28 cellular contexts compared by ENCODE assay signal in the genomic region with DNA sequence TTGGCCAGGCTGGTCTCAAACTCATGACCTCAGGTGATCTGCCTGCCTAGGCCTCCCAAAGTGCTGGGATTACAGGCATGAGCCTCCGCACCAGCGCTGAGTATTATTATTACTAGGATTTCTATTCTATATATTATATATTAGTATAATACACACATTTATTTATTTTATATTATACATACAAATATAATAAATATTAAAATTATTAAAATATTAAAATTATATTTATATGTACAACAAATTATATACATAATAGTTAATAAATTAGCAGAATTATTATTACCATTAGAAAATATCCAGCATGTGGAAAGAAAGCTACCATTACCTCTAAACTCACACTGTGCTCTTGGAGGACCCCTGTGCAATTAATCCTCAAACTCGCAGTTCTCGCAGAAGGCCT.
"Had no signal": no experiment of that assay in that cellular context is flagged by ENCODE, and none has a peak within 500 bp of the region (broad histone marks: within the 10 kb centered on the region; RNA-seq: fewer than 3 reads in every experiment).

No MANE protein-coding gene starts in this region.

- H3K4me2 ChIP-seq: neural progenitor cell had no signal

- H3K36me3 Mint-ChIP-seq: natural killer cell; neural progenitor cell; stimulated activated effector memory CD8-positive, alpha-beta T cell treated with anti-CD3 and anti-CD28 coated beads, Interleukin-12 subunit alpha, Interleukin-12 subunit beta, amount 100 ng/mL, for 72 hours; stimulated activated naive B cell treated with anti-CD40 and anti-IgM and Interleukin-4, amounts not matched to agents 10 μg/mL and 1 μg/mL and 100 μg/mL, for 72 hours had no signal

- DNase-seq: natural killer cell; occipital lobe; ovary; posterior cingulate gyrus; psoas muscle; right cardiac atrium; right lobe of liver; sigmoid colon; small intestine; stimulated activated CD4-positive, alpha-beta T cell treated with anti-CD3 and anti-CD28 coated beads, Interleukin-15, amount 100 ng/mL, for 24 hours; stimulated activated CD4-positive, alpha-beta T cell treated with anti-CD3 and anti-CD28 coated beads, Interleukin-2, amount 100 ng/mL, for 24 hours; stimulated activated CD4-positive, alpha-beta T cell treated with anti-CD3 and anti-CD28 coated beads, Interleukin-2, amount 100 ng/mL, for 48 hours; stimulated activated CD4-positive, alpha-beta T cell treated with anti-CD3 and anti-CD28 coated beads, Interleukin-4, amount 100 ng/mL, for 24 hours; stimulated activated naive B cell treated with anti-CD40 and anti-IgM and Interleukin-4, amounts not matched to agents 10 μg/mL and 1 μg/mL and 100 μg/mL, for 72 hours; stimulated activated naive CD4-positive, alpha-beta T cell treated with Interleukin-2 at 50 U/mL for 16 hours; stomach; thyroid gland; upper lobe of left lung had no signal

- FAIRE-seq: small intestine, urothelium cell line had no signal

- H3K79me2 ChIP-seq: parathyroid adenoma had no signal

- H3K27ac ChIP-seq: neural progenitor cell, ovary, parathyroid adenoma, psoas muscle, right lobe of liver, sigmoid colon, stomach, thoracic aorta, thyroid gland, tibial nerve, upper lobe of left lung, vagina had no signal

- H3K4me3 Mint-ChIP-seq: natural killer cell; nephron; neural progenitor cell; stimulated activated effector memory CD8-positive, alpha-beta T cell treated with anti-CD3 and anti-CD28 coated beads, Interleukin-12 subunit alpha, Interleukin-12 subunit beta, amount 100 ng/mL, for 72 hours; stimulated activated naive B cell treated with anti-CD40 and anti-IgM and Interleukin-4, amounts not matched to agents 10 μg/mL and 1 μg/mL and 100 μg/mL, for 72 hours; stimulated activated naive CD8-positive, alpha-beta T cell treated with anti-CD3 and anti-CD28 coated beads, Interleukin-15, Interleukin-2, amounts not matched to agents 100 ng/mL and 50 ng/mL, for 24 hours had no signal

- H3K27me3 Mint-ChIP-seq: stimulated activated naive B cell treated with anti-CD40 and anti-IgM and Interleukin-4, amounts not matched to agents 10 μg/mL and 1 μg/mL and 100 μg/mL, for 72 hours had no signal

- H3K4me1 ChIP-seq: parathyroid adenoma, psoas muscle, right lobe of liver, sigmoid colon, stomach, thyroid gland, tibial nerve, upper lobe of left lung, vagina had no signal

- H3K4me3 ChIP-seq: neural progenitor cell, ovary, psoas muscle, right lobe of liver, sigmoid colon, stomach, thoracic aorta, thyroid gland, tibial nerve, upper lobe of left lung, vagina had no signal

- ATAC-seq: natural killer cell; psoas muscle; right cardiac atrium; right lobe of liver; stimulated activated effector memory CD8-positive, alpha-beta T cell treated with anti-CD3 and anti-CD28 coated beads, Interleukin-12 subunit alpha, Interleukin-12 subunit beta, amount 100 ng/mL, for 72 hours; stimulated activated naive B cell treated with anti-CD40 and anti-IgM and Interleukin-4, amounts not matched to agents 10 μg/mL and 1 μg/mL and 100 μg/mL, for 72 hours had no signal

- H3K4me1 Mint-ChIP-seq: natural killer cell; nephron; neural progenitor cell; stimulated activated effector memory CD8-positive, alpha-beta T cell treated with anti-CD3 and anti-CD28 coated beads, Interleukin-12 subunit alpha, Interleukin-12 subunit beta, amount 100 ng/mL, for 72 hours; stimulated activated naive B cell treated with anti-CD40 and anti-IgM and Interleukin-4, amounts not matched to agents 10 μg/mL and 1 μg/mL and 100 μg/mL, for 72 hours had no signal

- H3K36me3 ChIP-seq: neural progenitor cell, ovary, right lobe of liver, sigmoid colon, stomach, thoracic aorta, thyroid gland, tibial nerve, upper lobe of left lung, vagina had no signal

- H2AFZ ChIP-seq: neural progenitor cell, parathyroid adenoma had no signal

- H3K9me3 Mint-ChIP-seq: nephron; neural progenitor cell; stimulated activated effector memory CD8-positive, alpha-beta T cell treated with anti-CD3 and anti-CD28 coated beads, Interleukin-12 subunit alpha, Interleukin-12 subunit beta, amount 100 ng/mL, for 72 hours had no signal

- H3K27me3 ChIP-seq: neural progenitor cell, ovary, right lobe of liver, thyroid gland, tibial nerve, upper lobe of left lung, vagina had no signal

- H3K27ac Mint-ChIP-seq: natural killer cell; nephron; neural progenitor cell; progenitor cell of endocrine pancreas; stimulated activated effector memory CD8-positive, alpha-beta T cell treated with anti-CD3 and anti-CD28 coated beads, Interleukin-12 subunit alpha, Interleukin-12 subunit beta, amount 100 ng/mL, for 72 hours; stimulated activated naive B cell treated with anti-CD40 and anti-IgM and Interleukin-4, amounts not matched to agents 10 μg/mL and 1 μg/mL and 100 μg/mL, for 72 hours; stimulated activated naive CD8-positive, alpha-beta T cell treated with anti-CD3 and anti-CD28 coated beads, Interleukin-15, Interleukin-2, amounts not matched to agents 100 ng/mL and 50 ng/mL, for 24 hours had no signal
